In genomic region chr21:42525228-42525604, GRCh38 we compare ENCODE assay signal across 1 cellular context.
TF ChIP-seq lines count a peak whose summit lies in the region.

No MANE protein-coding gene starts in this region.

TF ChIP-seq in GM23338, 12 proteins besides CTCF, POLR2A, EP300 and RAD21 (continued from another document):
- no peak for TF ChIP-seq REST (IDR thresholded peaks at IDR 0.05; ENCODE audit: unreplicated experiment)
- no peak for TF ChIP-seq STAT1 (IDR thresholded peaks at IDR 0.05; ENCODE audit: unreplicated experiment)
- TF ChIP-seq ETS1 (IDR thresholded peaks at IDR 0.05), result no peak
- no peak for TF ChIP-seq ZNF331 (CRISPR knock-in tag; IDR thresholded peaks at IDR 0.05; ENCODE audit: low read depth)
TF ChIP-seq in GM23338: peak in this region for 0.
